ENCODE assay signal across 9 cellular contexts in the genomic region with DNA sequence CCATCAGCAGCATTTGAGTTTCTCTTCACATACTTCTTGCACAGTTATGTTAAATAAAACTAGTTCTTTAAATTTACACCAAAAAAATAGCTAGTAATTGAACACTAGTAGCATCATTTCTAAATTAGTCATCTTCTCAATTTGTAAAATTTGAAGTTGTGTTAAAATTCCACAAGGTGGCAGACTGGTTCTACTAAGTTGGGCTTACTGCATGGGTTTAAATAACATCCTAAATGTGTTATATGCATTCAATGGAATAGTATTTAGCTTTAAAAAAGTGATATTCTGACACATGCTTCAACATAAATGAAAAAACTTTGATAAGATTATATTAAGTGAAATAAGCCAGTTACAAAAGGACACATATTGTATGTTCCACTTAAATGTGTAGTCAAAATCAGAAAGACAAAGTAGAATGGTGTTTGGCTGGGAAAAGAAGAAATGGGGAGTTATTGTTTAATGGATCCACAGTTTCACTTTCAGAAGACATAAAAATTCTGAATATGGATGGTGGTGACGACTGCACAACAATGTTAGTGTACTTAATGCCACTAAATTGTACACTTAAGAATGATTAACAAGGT. TPM values are rescaled to one million over a fixed set of nuclear protein-coding genes. Genes with fewer than 3 reads are reported as not detected.
A peak's percentile ranks its signal among the peaks of the same experiment; 100 is the strongest.
DNase-seq lines count a peak whose midpoint lies in the region; ATAC-seq, FAIRE-seq and TF ChIP-seq lines count a peak whose summit lies in the region.
"Had no signal": no experiment of that assay in that cellular context is flagged by ENCODE, and none has a peak within 500 bp of the region (broad histone marks: within the 10 kb centered on the region; RNA-seq: fewer than 3 reads in every experiment).

No MANE protein-coding gene starts in this region.

- H3F3A ChIP-seq in Loucy (ENCODE audit: low read depth), result no peaks in the 10 kb centered on the region

- no peaks in the 10 kb centered on the region for H3K9me2 ChIP-seq in Loucy (replicated peaks; ENCODE audit: low read depth, low read length)

- FAIRE-seq in pancreas (lab: Jason Lieb, UNC), result peak; percentile 96

- no peaks in the 10 kb centered on the region for H3K36me3 ChIP-seq in Loucy (ENCODE audit: insufficient read depth, low read length)
- H3K36me3 ChIP-seq in pancreas, result no peaks in the 10 kb centered on the region
- H3K36me3 ChIP-seq: BLaER1 treated with 17β-estradiol and CSF1 and Interleukin-3, amounts not matched to agents 10 nM and 100 nM had no signal

- no peak overlapping the region for H3K27ac ChIP-seq in pancreas
- H3K27ac ChIP-seq: BLaER1 treated with 17β-estradiol and CSF1 and Interleukin-3, amounts not matched to agents 10 nM and 100 nM had no signal

- intact Hi-C loops in pancreas (cut with DNase I), result loop anchor here in 1 of 3 donors (10.0 kb wide), 1 partner anchor 189 kb away; no protein-coding TSS in a partner anchor

- H3K27me3 ChIP-seq in Loucy (ENCODE audit: insufficient read depth, low read length, poor library complexity, severe bottlenecking) (no peaks in the 10 kb centered on the region), pancreas (no peaks in the 10 kb centered on the region)
- H3K27me3 ChIP-seq: BLaER1 treated with 17β-estradiol and CSF1 and Interleukin-3, amounts not matched to agents 10 nM and 100 nM had no signal

- WGBS in pancreas, 2 donors, result 23 to 26% methylated on average over 1 of the region's 1 CpG

- H2AFZ ChIP-seq in Loucy (ENCODE audit: low read length), result no peak overlapping the region

- H3K9me3 ChIP-seq in Loucy (ENCODE audit: insufficient read depth, low read depth, low read length) (no peaks in the 10 kb centered on the region), pancreas (no peaks in the 10 kb centered on the region)

- no peak overlapping the region for H3K9ac ChIP-seq in Loucy (ENCODE audit: low read depth, low read length, poor library complexity, severe bottlenecking)
- H3K9ac ChIP-seq: BLaER1 treated with 17β-estradiol and CSF1 and Interleukin-3, amounts not matched to agents 10 nM and 100 nM had no signal

- DNase-seq in NCI-H1436 (lab: John Stamatoyannopoulos, UW), result peak; percentile 49
- DNase-seq in NCI-H1436 treated with DMSO at 0.1 percent for 48 hours (lab: John Stamatoyannopoulos, UW), result no peak
- DNase-seq in SIG-M5 treated with dmso at 0.1 percent for 504 hours (lab: John Stamatoyannopoulos, UW; ENCODE audit: unreplicated experiment), result peak; percentile 71
- DNase-seq in fibroblast of gingiva (ENCODE audit: low read depth), result peak; percentile 70
- no peak for DNase-seq in pancreas
- no peak for DNase-seq in GM19240 (ENCODE audit: insufficient read length, low spot score)

- H3K4me2 ChIP-seq in Loucy (ENCODE audit: low read depth, low read length, poor library complexity, severe bottlenecking), result no peak overlapping the region
- H3K4me2 ChIP-seq: BLaER1 treated with 17β-estradiol and CSF1 and Interleukin-3, amounts not matched to agents 10 nM and 100 nM had no signal

- H3K4me3 ChIP-seq in Loucy (ENCODE audit: low read length, poor library complexity, severe bottlenecking), result no peak overlapping the region
- no peak overlapping the region for H3K4me3 ChIP-seq in pancreas
- H3K4me3 ChIP-seq: BLaER1 treated with 17β-estradiol and CSF1 and Interleukin-3, amounts not matched to agents 10 nM and 100 nM had no signal

- no peaks in the 10 kb centered on the region for H4K20me1 ChIP-seq in Loucy (ENCODE audit: insufficient read depth, low read length, poor library complexity, severe bottlenecking)
- H4K20me1 ChIP-seq: BLaER1 treated with 17β-estradiol and CSF1 and Interleukin-3, amounts not matched to agents 10 nM and 100 nM had no signal

- no peaks in the 10 kb centered on the region for H3K79me2 ChIP-seq in Loucy (ENCODE audit: insufficient read depth, low read length)

- H3K4me1 ChIP-seq in Loucy (ENCODE audit: insufficient read depth, low read length, poor library complexity, severe bottlenecking) (peaks cover 10% of the 10 kb centered on the region), pancreas (no peaks in the 10 kb centered on the region)

- peak in 3 of 4 donors; percentile 67 to 78 (median 75) for ATAC-seq in pancreas
- ATAC-seq in GM18861 (IDR thresholded peaks at IDR 0.05; ENCODE audit: unreplicated experiment), result no peak

- TF ChIP-seq CTCF in Loucy (conservative IDR thresholded peaks at IDR 0.05; ENCODE audit: low read length) (peak; percentile 78), pancreas (IDR thresholded peaks at IDR 0.05) (peak in 2 of 4 donors; percentile 26 to 38)

RNA-seq across cellular contexts. Expression of a gene that starts 28.7 kb away (rescaled TPM):
- 10 to 100 TPM; 16.5 to 30.9 (median 22.4) TPM for total RNA-seq in pancreas
- polyA plus RNA-seq in pancreas, result 10 to 100 TPM; 14.0 to 21.5 TPM

RNA-seq across cellular contexts. Expression of a gene that starts 33.1 kb away (rescaled TPM):
- 10 to 100 TPM; 12.1 to 24.5 (median 17.2) TPM for total RNA-seq in pancreas
- 10 to 100 TPM in 1 of 2 donors, 1 to 10 TPM in 1; 2.9 to 18.2 TPM for polyA plus RNA-seq in pancreas

RNA-seq across cellular contexts. Expression of a gene that starts 33.7 kb away (rescaled TPM):
- 10 to 100 TPM; 35.1 to 56.3 (median 46.0) TPM for total RNA-seq in pancreas
- polyA plus RNA-seq in pancreas, result 10 to 100 TPM; 53.8 to 73.3 TPM

Comparison
In these comparisons a context has a peak if more than half of its experiments do, and no peak if none do; other contexts are left out.
1. DNase-seq: peak in NCI-H1436 (single experiment), SIG-M5 treated with dmso at 0.1 percent for 504 hours (single experiment) and fibroblast of gingiva (single experiment); none in NCI-H1436 treated with DMSO at 0.1 percent for 48 hours (single experiment), pancreas (0 of 6) and GM19240 (single experiment).